In the genomic region with DNA sequence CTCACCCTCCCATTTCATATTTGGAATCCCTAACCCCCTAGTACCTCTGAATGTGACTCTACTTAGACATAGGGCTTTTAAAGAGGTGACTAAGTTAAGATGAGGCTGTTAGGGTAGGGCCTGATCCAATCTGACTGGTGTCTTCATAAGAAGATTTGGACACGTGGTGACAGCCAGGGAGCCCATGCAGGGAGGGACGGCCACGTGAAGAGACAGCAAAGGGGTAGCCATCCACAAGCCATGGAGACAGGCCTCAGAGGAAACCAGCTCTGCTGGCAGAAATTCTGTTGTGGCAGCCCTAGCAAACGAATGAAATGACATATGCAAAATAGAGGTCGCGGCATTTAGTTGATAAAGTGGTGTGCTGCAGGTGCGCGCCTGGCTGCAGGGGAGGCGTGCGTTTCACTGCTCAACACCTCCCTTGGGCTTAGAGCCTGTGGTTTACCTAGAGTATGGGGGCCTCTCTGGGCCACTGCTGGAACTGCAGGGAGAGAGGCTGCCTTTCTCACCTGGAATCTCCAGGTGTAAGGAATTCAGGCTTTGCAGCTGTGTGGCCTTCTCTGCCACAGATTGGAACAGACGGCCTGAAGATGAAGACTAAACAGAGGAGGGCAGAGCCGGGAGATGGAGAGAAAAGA, we compare ENCODE assay signal across 8 cellular contexts. TPM values are rescaled to one million over a fixed set of nuclear protein-coding genes. Genes with fewer than 3 reads are reported as not detected.
DNase-seq lines count a peak whose midpoint lies in the region; ATAC-seq and TF ChIP-seq lines count a peak whose summit lies in the region.

No MANE protein-coding gene starts in this region.

- no TSS peak for BruUV-seq in Caco-2 (replicated peaks; lab: Mats Ljungman, UMichigan)

- no peak overlapping the region for H2AFZ ChIP-seq in neural cell (ENCODE audit: low read depth, low read length)

- TF ChIP-seq EP300 in neural cell (conservative IDR thresholded peaks at IDR 0.05; ENCODE audit: poor library complexity, severe bottlenecking): peak; percentile 15

- TF ChIP-seq RAD21 in neural cell (conservative IDR thresholded peaks at IDR 0.05): peak; percentile 82

- H3K27me3 ChIP-seq in Caco-2 (replicated peaks; ENCODE audit: control insufficient read depth, insufficient read depth, low read length) (peaks cover 2% of the 10 kb centered on the region; the same call in 1 of the 2 replicates), neural cell (ENCODE audit: insufficient read depth, low read depth, low read length) (peaks cover 5% of the 10 kb centered on the region), MG63 (no peaks in the 10 kb centered on the region)

- TF ChIP-seq CTCF in Caco-2 (IDR thresholded peaks at IDR 0.05; ENCODE audit: insufficient read depth in 1 of 2, low read depth in 1 of 2, low read length in 1 of 2, severe bottlenecking in 1 of 2, unreplicated experiment in 1 of 2): peak; percentile 65 to 89
- peak; percentile 87 for TF ChIP-seq CTCF in neural cell (IDR thresholded peaks at IDR 0.05; ENCODE audit: poor library complexity, severe bottlenecking)

- no peaks in the 10 kb centered on the region for H4K20me1 ChIP-seq in neural cell (ENCODE audit: insufficient read depth)

- ATAC-seq in GM21367 (IDR thresholded peaks at IDR 0.05; ENCODE audit: unreplicated experiment) (peak; percentile 82), T-helper 17 cell (peak; percentile 96)

- no peaks in the 10 kb centered on the region for H3K4me1 ChIP-seq in Caco-2

- DNase-seq in Caco-2: peak; percentile 71 to 74
- DNase-seq in HuH-7.5 (ENCODE audit: low spot score): peak; percentile 60
- DNase-seq in T-helper 17 cell: peak; percentile 30 to 44 (median 39)
- peak; percentile 27 for DNase-seq in dermis blood vessel endothelial cell
- DNase-seq in NCI-H1092 treated with DMSO at 0.1 percent for 48 hours (lab: John Stamatoyannopoulos, UW): no peak
- DNase-seq in MG63: no peak

- no peak overlapping the region for H3K4me2 ChIP-seq in neural cell (ENCODE audit: low read length)

- H3F3A ChIP-seq in neural cell (ENCODE audit: insufficient read depth, low read length, poor library complexity, severe bottlenecking): no peaks in the 10 kb centered on the region

- H3K27ac Mint-ChIP-seq in Caco-2 (ENCODE audit: unreplicated experiment) (no peak overlapping the region), T-helper 17 cell (no peak overlapping the region)

- intact Hi-C loops in Caco-2 (cut with micrococcal nuclease; ENCODE audit: unreplicated experiment): loop anchor here (1.0 kb wide), 1 partner anchor 123 kb away; the partner anchor contains the start of gene ABLIM3

- no peaks in the 10 kb centered on the region for H3K9me2 ChIP-seq in neural cell (ENCODE audit: insufficient read depth, low read length)

- H3K4me3 Mint-ChIP-seq in Caco-2 (ENCODE audit: unreplicated experiment) (no peak overlapping the region), T-helper 17 cell (no peak overlapping the region)

- H3K4me1 Mint-ChIP-seq in Caco-2 (ENCODE audit: low read depth, unreplicated experiment) (no peaks in the 10 kb centered on the region), T-helper 17 cell (peaks cover 9% of the 10 kb centered on the region)

- H3K9me3 Mint-ChIP-seq in Caco-2 (ENCODE audit: unreplicated experiment): no peaks in the 10 kb centered on the region

- no peak overlapping the region for H3K27ac ChIP-seq in neural cell (ENCODE audit: low read length)

- H3K4me3 ChIP-seq in Caco-2 (ENCODE audit: low read depth, low read length): no peak overlapping the region
- peak overlapping the region; percentile 42 for H3K4me3 ChIP-seq in neural cell (ENCODE audit: low read length)
- H3K4me3 ChIP-seq in MG63: no peak overlapping the region

- CTCF ChIA-PET in Caco-2 (lab: Charles Lee): interaction anchor here (0.6 to 1.5 kb wide), 8 partner anchors 72 to 1478 kb away, joined by 3 to 8 read pairs (median 3); partner anchors contain the start of gene ABLIM3

- H3K27me3 Mint-ChIP-seq in Caco-2 (ENCODE audit: insufficient read depth, unreplicated experiment) (peaks cover 14% of the 10 kb centered on the region), T-helper 17 cell (peaks cover 42% of the 10 kb centered on the region)

- no peaks in the 10 kb centered on the region for H3K79me2 ChIP-seq in neural cell (replicated peaks; ENCODE audit: insufficient read depth, low read length)

- no peak overlapping the region for H3K9ac ChIP-seq in neural cell (ENCODE audit: low read length)

- H3K36me3 Mint-ChIP-seq in Caco-2 (ENCODE audit: insufficient read depth, unreplicated experiment) (no peaks in the 10 kb centered on the region), T-helper 17 cell (ENCODE audit: low read depth) (no peaks in the 10 kb centered on the region)

- POLR2A ChIA-PET in Caco-2 (lab: Charles Lee): no interaction called here

- H3K36me3 ChIP-seq in Caco-2 (ENCODE audit: control insufficient read depth, insufficient read depth, low read length) (no peaks in the 10 kb centered on the region), neural cell (ENCODE audit: insufficient read depth, low read length) (no peaks in the 10 kb centered on the region), MG63 (no peaks in the 10 kb centered on the region)

- peaks cover 8% of the 10 kb centered on the region for H3K9me3 ChIP-seq in Caco-2
- peaks cover 9% of the 10 kb centered on the region for H3K9me3 ChIP-seq in T-helper 17 cell (ENCODE audit: control insufficient read depth, low read length, poor library complexity, severe bottlenecking)
- H3K9me3 ChIP-seq in neural cell (ENCODE audit: low read length): no peaks in the 10 kb centered on the region
- H3K9me3 ChIP-seq in MG63: peaks cover 12% of the 10 kb centered on the region

TF ChIP-seq in neural cell, 6 proteins besides CTCF, POLR2A, EP300 and RAD21:
- TF ChIP-seq SMC3 (conservative IDR thresholded peaks at IDR 0.05; ENCODE audit: poor library complexity): peak; percentile 70
- no peak for TF ChIP-seq TAF1 (IDR thresholded peaks at IDR 0.05; ENCODE audit: low read depth)
- no peak for TF ChIP-seq EZH2 (IDR thresholded peaks at IDR 0.05; ENCODE audit: borderline replicate concordance, insufficient read depth, low read length, poor library complexity, severe bottlenecking)
- TF ChIP-seq POLR2AphosphoS5 (IDR thresholded peaks at IDR 0.05): no peak
- no peak for TF ChIP-seq MXI1 (conservative IDR thresholded peaks at IDR 0.05; ENCODE audit: poor library complexity, severe bottlenecking)
- TF ChIP-seq REST (IDR thresholded peaks at IDR 0.05; ENCODE audit: borderline replicate concordance): no peak

RNA-seq across cellular contexts. Expression of gene AFAP1L1, which starts 7.1 kb away (rescaled TPM):
- total RNA-seq in Caco-2 (2022): 0.30 and 0.45 TPM in 2 replicates
- total RNA-seq in T-helper 17 cell: under 1 TPM in 1 of 2 donors, not detected in 1; 0.52 TPM
- 234 and 264 TPM in 2 replicates for total RNA-seq in dermis blood vessel endothelial cell
- not detected in 2 replicates for polyA plus RNA-seq in neural cell
- polyA minus RNA-seq in neural cell: 0.93 TPM in 1 of 2 replicates, not detected in the other
- total RNA-seq in MG63 (2014; rRNA removed; shearing (Covaris generic); ENCODE audit: low replicate concordance): 8.1 and 16.2 TPM in 2 replicates

Comparison
In these comparisons a context has a peak if more than half of its experiments do, and no peak if none do; other contexts are left out.
1. DNase-seq: peak in Caco-2 (2 of 2), HuH-7.5 (single experiment), T-helper 17 cell (3 of 3) and dermis blood vessel endothelial cell (single experiment); none in NCI-H1092 treated with DMSO at 0.1 percent for 48 hours (single experiment) and MG63 (single experiment).
2. RNA of gene AFAP1L1, which starts 7.1 kb away (total RNA-seq): 234 to 264 TPM in dermis blood vessel endothelial cell; 8.1 to 16.2 TPM in MG63, 0.52 TPM in T-helper 17 cell and 0.30 to 0.45 TPM in Caco-2; every median in the first group is over 10 times any median in the second.